Comparison of ENCODE assay signal across 14 cellular contexts in genomic region chr19:35162471-35163326, GRCh38. TPM values are rescaled to one million over a fixed set of nuclear protein-coding genes. Genes with fewer than 3 reads are reported as not detected.
DNase-seq lines count a peak whose midpoint lies in the region; ATAC-seq, FAIRE-seq and TF ChIP-seq lines count a peak whose summit lies in the region.
"Had no signal": no experiment of that assay in that cellular context is flagged by ENCODE, and none has a peak within 500 bp of the region (broad histone marks: within the 10 kb centered on the region; RNA-seq: fewer than 3 reads in every experiment).

No MANE protein-coding gene starts in this region.

- H3K9me2 ChIP-seq in PC-3 (replicated peaks; ENCODE audit: low read length) = no peaks in the 10 kb centered on the region

- H3K79me2 ChIP-seq in PC-3 (ENCODE audit: low read length) (peaks cover 2% of the 10 kb centered on the region; the same call in 1 of the 2 replicates), osteoblast (ENCODE audit: insufficient read depth, low read length) (no peaks in the 10 kb centered on the region)

- intact Hi-C loops in activated CD4-positive, alpha-beta T cell treated with anti-CD3 and anti-CD28 coated beads for 36 hours (cut with DNase I, micrococcal nuclease) = no loop called here
- intact Hi-C loops in PC-3 (cut with micrococcal nuclease) = no loop called here
- intact Hi-C loops in CD14-positive monocyte (cut with micrococcal nuclease) = no loop called here

- H3K4me2 ChIP-seq in PC-3 (ENCODE audit: low read length) = no peak overlapping the region
- no peak overlapping the region for H3K4me2 ChIP-seq in osteoblast (ENCODE audit: insufficient read depth, low read length)

- H3K36me3 Mint-ChIP-seq in activated CD4-positive, alpha-beta T cell treated with anti-CD3 and anti-CD28 coated beads for 36 hours (ENCODE audit: low read depth) = peaks cover 100% of the 10 kb centered on the region
- H3K36me3 Mint-ChIP-seq in CD14-positive monocyte = peaks cover 95 to 98% of the 10 kb centered on the region in 2 donors

- H3K4me3 ChIP-seq in PC-3 (ENCODE audit: low read length) (no peak overlapping the region), bronchial epithelial cell (ENCODE audit: low read depth, low read length) (no peak overlapping the region), osteoblast (ENCODE audit: insufficient read depth, low read length) (no peak overlapping the region)

- H3K4me1 Mint-ChIP-seq in activated CD4-positive, alpha-beta T cell treated with anti-CD3 and anti-CD28 coated beads for 36 hours = peaks cover 47% of the 10 kb centered on the region
- H3K4me1 Mint-ChIP-seq in CD14-positive monocyte = peaks cover 22% of the 10 kb centered on the region

- H3K9ac ChIP-seq in PC-3 (ENCODE audit: low read length) = no peak overlapping the region

- no peak overlapping the region for H2AFZ ChIP-seq in PC-3 (ENCODE audit: low read length)
- no peak overlapping the region for H2AFZ ChIP-seq in osteoblast (ENCODE audit: low read length)

- BruUV-seq in PC-3 (replicated peaks; lab: Mats Ljungman, UMichigan) = no TSS peak

- H3K27ac ChIP-seq in PC-3 (ENCODE audit: low read length) (peak overlapping the region; percentile 64), osteoblast (ENCODE audit: low read depth, low read length) (no peak overlapping the region)

- no peaks in the 10 kb centered on the region for H3K27me3 Mint-ChIP-seq in activated CD4-positive, alpha-beta T cell treated with anti-CD3 and anti-CD28 coated beads for 36 hours
- H3K27me3 Mint-ChIP-seq in CD14-positive monocyte (ENCODE audit: low read depth in 3 of 3) = no peaks in the 10 kb centered on the region

- H3K27me3 ChIP-seq in PC-3 (ENCODE audit: low read length) = no peaks in the 10 kb centered on the region
- H3K27me3 ChIP-seq in bronchial epithelial cell (ENCODE audit: control insufficient read depth, insufficient read depth, low read length) = no peaks in the 10 kb centered on the region
- no peaks in the 10 kb centered on the region for H3K27me3 ChIP-seq in osteoblast (ENCODE audit: insufficient read depth, low read length)

- DNase-seq in activated CD4-positive, alpha-beta T cell treated with anti-CD3 and anti-CD28 coated beads for 36 hours = no peak
- DNase-seq in activated CD4-positive, alpha-beta T cell treated with anti-CD3 and anti-CD28 coated beads for 4 hours = no peak
- DNase-seq in PC-3 (peak; percentile 87), bronchial epithelial cell (ENCODE audit: low read depth) (peak; percentile 83), osteoblast (ENCODE audit: insufficient read length, low spot score, missing footprints) (peak; percentile 26), CD14-positive monocyte (ENCODE audit: low spot score) (no peak)
- DNase-seq: NCI-H524 treated with DMSO at 0.1 percent for 48 hours, Right ventricle myocardium superior, small intestine had no signal

- no peak for FAIRE-seq in bronchial epithelial cell (lab: Jason Lieb, UNC)
- FAIRE-seq: A204.1, colon, GM12891, small intestine had no signal

- CTCF ChIA-PET in activated CD4-positive, alpha-beta T cell treated with anti-CD3 and anti-CD28 coated beads for 36 hours (lab: Charles Lee) = interaction anchor here (0.6 to 2.5 kb wide), 6 partner anchors 9 to 415 kb away, joined by 3 to 8 read pairs (median 4); partner anchors contain the start of gene FXYD5
- CTCF ChIA-PET in PC-3 (lab: Charles Lee) = no interaction called here

- H4K20me1 ChIP-seq in PC-3 (ENCODE audit: low read length) (no peaks in the 10 kb centered on the region), osteoblast (ENCODE audit: insufficient read depth, low read length) (no peaks in the 10 kb centered on the region)

- no peak overlapping the region for H3K4me3 Mint-ChIP-seq in activated CD4-positive, alpha-beta T cell treated with anti-CD3 and anti-CD28 coated beads for 36 hours
- H3K4me3 Mint-ChIP-seq in CD14-positive monocyte = no peak overlapping the region

- H3K9me3 ChIP-seq in PC-3 (ENCODE audit: low read length) = peaks cover 5% of the 10 kb centered on the region; the same call in 1 of the 2 replicates
- H3K9me3 ChIP-seq in osteoblast (ENCODE audit: low read depth, low read length) = peaks cover 19% of the 10 kb centered on the region

- TF ChIP-seq CTCF in PC-3 (conservative IDR thresholded peaks at IDR 0.05; ENCODE audit: low read depth, low read length) = no peak
- no peak for TF ChIP-seq CTCF in bronchial epithelial cell (IDR thresholded peaks at IDR 0.05; ENCODE audit: insufficient read depth, low read length, severe bottlenecking)
- no peak for TF ChIP-seq CTCF in osteoblast (IDR thresholded peaks at IDR 0.05; ENCODE audit: extremely low read depth, low read depth, low read length)
- no peak for TF ChIP-seq CTCF in CD14-positive monocyte (IDR thresholded peaks at IDR 0.05)

- H3F3A ChIP-seq in PC-3 (ENCODE audit: low read length, unreplicated experiment) = no peaks in the 10 kb centered on the region

- peaks cover 10% of the 10 kb centered on the region for H3K4me1 ChIP-seq in PC-3 (ENCODE audit: insufficient read depth, low read length)
- H3K4me1 ChIP-seq in osteoblast (ENCODE audit: insufficient read depth, low read length) = no peaks in the 10 kb centered on the region

- H3K36me3 ChIP-seq in PC-3 (ENCODE audit: low read depth, low read length) = peaks cover 76% of the 10 kb centered on the region
- H3K36me3 ChIP-seq in bronchial epithelial cell (ENCODE audit: control insufficient read depth, insufficient read depth, low read length) = peaks cover 12% of the 10 kb centered on the region
- H3K36me3 ChIP-seq in osteoblast (ENCODE audit: insufficient read depth, low read length) = peaks cover 78% of the 10 kb centered on the region

- H3K9me3 Mint-ChIP-seq in activated CD4-positive, alpha-beta T cell treated with anti-CD3 and anti-CD28 coated beads for 36 hours (ENCODE audit: low read depth) = peaks cover 41% of the 10 kb centered on the region
- H3K9me3 Mint-ChIP-seq in CD14-positive monocyte = peaks cover 26 to 39% (median 32%) of the 10 kb centered on the region in 7 donors

- no peak for ATAC-seq in activated CD4-positive, alpha-beta T cell treated with anti-CD3 and anti-CD28 coated beads for 36 hours
- ATAC-seq in PC-3 (peak; percentile 73), GM18517 (IDR thresholded peaks at IDR 0.05; ENCODE audit: unreplicated experiment) (no peak), GM21786 (IDR thresholded peaks at IDR 0.05; ENCODE audit: unreplicated experiment) (no peak)

- H3K27ac Mint-ChIP-seq in activated CD4-positive, alpha-beta T cell treated with anti-CD3 and anti-CD28 coated beads for 36 hours = peak overlapping the region; percentile 51
- peak overlapping the region in 3 of 7 donors; percentile 15 to 74 (median 50) for H3K27ac Mint-ChIP-seq in CD14-positive monocyte

- POLR2A ChIA-PET in activated CD4-positive, alpha-beta T cell treated with anti-CD3 and anti-CD28 coated beads for 36 hours (lab: Charles Lee) = no interaction called here
- POLR2A ChIA-PET in PC-3 (lab: Charles Lee; ENCODE audit: unreplicated experiment) = no interaction called here

RNA-seq across cellular contexts. Expression of gene FXYD5, which starts 8.2 kb away (rescaled TPM):
- total RNA-seq in activated CD4-positive, alpha-beta T cell treated with anti-CD3 and anti-CD28 coated beads for 36 hours = 100 to 1,000 TPM; 261 to 358 TPM
- total RNA-seq in PC-3 (2014; rRNA removed) (114 and 123 TPM in 2 replicates), bronchial epithelial cell (11.3 and 12.4 TPM in 2 replicates), osteoblast (29.0 and 32.4 TPM in 2 replicates)
- 100 to 1,000 TPM; 204 to 312 TPM for polyA plus RNA-seq in CD14-positive monocyte

RNA-seq across cellular contexts. Expression of gene FXYD7, which starts 19.6 kb away (rescaled TPM):
- under 1 TPM; 0.41 to 0.46 TPM for total RNA-seq in activated CD4-positive, alpha-beta T cell treated with anti-CD3 and anti-CD28 coated beads for 36 hours
- total RNA-seq in PC-3 (2014; rRNA removed) (not detected in 2 replicates), bronchial epithelial cell (not detected in 2 replicates), osteoblast (not detected in 2 replicates)
- polyA plus RNA-seq in CD14-positive monocyte = not detected
- total RNA-seq: Right ventricle myocardium superior had no signal

RNA-seq across cellular contexts. Expression of gene FXYD1, which starts 24.1 kb away (rescaled TPM):
- 1 to 10 TPM; 1.9 to 2.4 TPM for total RNA-seq in activated CD4-positive, alpha-beta T cell treated with anti-CD3 and anti-CD28 coated beads for 36 hours
- total RNA-seq in PC-3 (2014; rRNA removed) (not detected in 2 replicates), bronchial epithelial cell (not detected in 2 replicates), osteoblast (not detected in 2 replicates)
- polyA plus RNA-seq in CD14-positive monocyte = under 1 TPM in 1 of 2 donors, not detected in 1; 0.74 TPM

RNA-seq across cellular contexts. Expression of gene LGI4, which starts 27.8 kb away (rescaled TPM):
- under 1 TPM; 0.66 to 0.67 TPM for total RNA-seq in activated CD4-positive, alpha-beta T cell treated with anti-CD3 and anti-CD28 coated beads for 36 hours
- 0.22 TPM in 1 of 2 replicates, not detected in the other for total RNA-seq in PC-3 (2014; rRNA removed)
- not detected in 2 replicates for total RNA-seq in bronchial epithelial cell
- total RNA-seq in osteoblast = 0.59 and 0.72 TPM in 2 replicates
- not detected for polyA plus RNA-seq in CD14-positive monocyte

RNA-seq across cellular contexts. Expression of gene FXYD3, which starts 47.1 kb away (rescaled TPM):
- not detected for total RNA-seq in activated CD4-positive, alpha-beta T cell treated with anti-CD3 and anti-CD28 coated beads for 36 hours
- total RNA-seq in PC-3 (2014; rRNA removed) (48.7 and 61.6 TPM in 2 replicates), bronchial epithelial cell (309 and 548 TPM in 2 replicates), osteoblast (not detected in 2 replicates)
- polyA plus RNA-seq in CD14-positive monocyte = not detected

Comparison
In these comparisons a context has a peak if more than half of its experiments do, and no peak if none do; other contexts are left out.
1. DNase-seq: peak in PC-3 (single experiment), bronchial epithelial cell (single experiment) and osteoblast (single experiment); none in activated CD4-positive, alpha-beta T cell treated with anti-CD3 and anti-CD28 coated beads for 36 hours (single experiment), activated CD4-positive, alpha-beta T cell treated with anti-CD3 and anti-CD28 coated beads for 4 hours (0 of 2) and CD14-positive monocyte (single experiment).